ENCODE assay signal across 14 cellular contexts in genomic region chr9:133907302-133907880, GRCh38.
DNase-seq lines count a peak whose midpoint lies in the region; ATAC-seq and TF ChIP-seq lines count a peak whose summit lies in the region.
"Had no signal": no experiment of that assay in that cellular context is flagged by ENCODE, and none has a peak within 500 bp of the region (broad histone marks: within the 10 kb centered on the region; RNA-seq: fewer than 3 reads in every experiment).

No MANE protein-coding gene starts in this region.

- H3K9ac ChIP-seq in mammary epithelial cell (ENCODE audit: insufficient read depth, low read length), result no peak overlapping the region
- no peak overlapping the region for H3K9ac ChIP-seq in mesenchymal stem cell (ENCODE audit: low read length)

- dilution Hi-C loops in mammary epithelial cell (cut with HindIII; ENCODE audit: low sequenced_read_pairs), result no loop called here

- no peak for ATAC-seq in stimulated activated naive B cell treated with anti-CD40 and anti-IgM and Interleukin-4, amounts not matched to agents 10 μg/mL and 1 μg/mL and 100 μg/mL, for 72 hours (replicated peaks)
- ATAC-seq in GM23338, result no peak
- no peak for ATAC-seq in HG03378 (IDR thresholded peaks at IDR 0.05; ENCODE audit: unreplicated experiment)

- POLR2A ChIA-PET in MCF 10A (lab: Yijun Ruan, JAX), result interaction anchor here (0.8 kb wide), 1 partner anchor 29 kb away, joined by 4 read pairs; no protein-coding TSS in a partner anchor

- H3K4me1 ChIP-seq in mammary epithelial cell (ENCODE audit: insufficient read depth, low read length) (peaks cover 18% of the 10 kb centered on the region), mesenchymal stem cell (ENCODE audit: control insufficient read depth, insufficient read depth, low read depth, low read length) (peaks cover 31% of the 10 kb centered on the region), GM23338 (ENCODE audit: insufficient read depth) (no peaks in the 10 kb centered on the region)

- no peak overlapping the region for H2AK5ac ChIP-seq in mesenchymal stem cell (ENCODE audit: low read length, severe bottlenecking)

- intact Hi-C loops in mammary epithelial cell (cut with micrococcal nuclease) (no loop called here), MCF 10A (cut with micrococcal nuclease) (no loop called here)

- 55% methylated on average over 9 of the region's 18 CpGs for WGBS in mammary epithelial cell (ENCODE audit: low coverage, missing lambda C conversion rate)
- 80% methylated on average over 15 of the region's 18 CpGs for WGBS in mesenchymal stem cell

- TF ChIP-seq CTCF in mammary epithelial cell (conservative IDR thresholded peaks at IDR 0.05 in 1 of 2, IDR thresholded peaks at IDR 0.05 in 1 of 2; ENCODE audit: extremely low read depth in 1 of 2, insufficient read depth in 1 of 2, low read depth in 1 of 2, low read length in 2 of 2) (no peak), MCF 10A (IDR thresholded peaks at IDR 0.05; ENCODE audit: unreplicated experiment) (no peak), GM23338 (conservative IDR thresholded peaks at IDR 0.05; ENCODE audit: low read depth in 2 of 2) (no peak)

- peaks cover 94% of the 10 kb centered on the region for H3K79me2 ChIP-seq in mammary epithelial cell (ENCODE audit: insufficient read depth, low read length)
- peaks cover 77% of the 10 kb centered on the region for H3K79me2 ChIP-seq in GM23338 (replicated peaks; ENCODE audit: insufficient read depth)

- H2AFZ ChIP-seq in mammary epithelial cell (ENCODE audit: low read depth, low read length) (no peak overlapping the region), mesenchymal stem cell (ENCODE audit: low read depth, low read length) (no peak overlapping the region), GM23338 (no peak overlapping the region)

- H3K9me2 ChIP-seq in GM23338 (ENCODE audit: insufficient read depth), result no peaks in the 10 kb centered on the region

- H3K14ac ChIP-seq in mesenchymal stem cell (ENCODE audit: low read length in 2 of 2), result peak overlapping the region in 1 of 2 experiments; percentile 77

- peak overlapping the region; percentile 28 for H3K4me2 ChIP-seq in mammary epithelial cell (ENCODE audit: insufficient read depth, low read depth, low read length)
- no peak overlapping the region for H3K4me2 ChIP-seq in mesenchymal stem cell (ENCODE audit: low read length, poor library complexity, severe bottlenecking)
- no peak overlapping the region for H3K4me2 ChIP-seq in GM23338

- DNase-seq in mammary epithelial cell (no peak), MCF 10A (ENCODE audit: unreplicated experiment) (no peak), cerebellum (ENCODE audit: low spot score) (peak; percentile 13), mesenchymal stem cell (no peak), SW 1271 (lab: John Stamatoyannopoulos, UW) (no peak), GM23338 (ENCODE audit: low spot score) (no peak)
- DNase-seq in stimulated activated naive B cell treated with anti-CD40 and anti-IgM and Interleukin-4, amounts not matched to agents 10 μg/mL and 1 μg/mL and 100 μg/mL, for 72 hours, result no peak
- DNase-seq: 8988T, GOT3, HFFc6, MV-4-11, NCI-H1417, NCI-H187 treated with DMSO at 0.1 percent for 48 hours had no signal

- H3K4me3 ChIP-seq in mammary epithelial cell (replicated peaks in 1 of 3; ENCODE audit: insufficient read depth in 1 of 3, low read depth in 2 of 3, low read length in 3 of 3) (no peak overlapping the region), mesenchymal stem cell (ENCODE audit: insufficient read depth in 1 of 2, low read depth in 1 of 2, low read length in 2 of 2) (no peak overlapping the region), GM23338 (no peak overlapping the region)

- no peak overlapping the region for H3K23ac ChIP-seq in mesenchymal stem cell (ENCODE audit: low read length in 2 of 2)

- in situ Hi-C loops in mammary epithelial cell (cut with MboI; ENCODE audit: low sequenced_read_pairs in 2 of 2), result no loop called here

- H3K18ac ChIP-seq in mesenchymal stem cell (ENCODE audit: low read depth in 1 of 2, low read length in 2 of 2), result peak overlapping the region in 1 of 2 experiments; percentile 46

- no peak overlapping the region for H2BK120ac ChIP-seq in mesenchymal stem cell (ENCODE audit: low read depth, low read length)

- no peaks in the 10 kb centered on the region for H4K20me1 ChIP-seq in mammary epithelial cell (ENCODE audit: insufficient read depth, low read length)
- peaks cover 9% of the 10 kb centered on the region; the same call in 1 of the 2 replicates for H4K20me1 ChIP-seq in GM23338 (replicated peaks; ENCODE audit: insufficient read depth)

- CTCF ChIA-PET in mammary epithelial cell (lab: Charles Lee; ENCODE audit: low non-redundant PET), result no interaction called here
- CTCF ChIA-PET in MCF 10A (lab: Yijun Ruan, JAX), result no interaction called here

- H3K27ac ChIP-seq in mammary epithelial cell (ENCODE audit: insufficient read depth, low read depth, low read length) (no peak overlapping the region), mesenchymal stem cell (ENCODE audit: low read length, poor library complexity, severe bottlenecking) (no peak overlapping the region), GM23338 (ENCODE audit: low read depth) (no peak overlapping the region)

- no peak overlapping the region for H2BK15ac ChIP-seq in mesenchymal stem cell (ENCODE audit: low read depth, poor library complexity, severe bottlenecking)

- H3K4me3 Mint-ChIP-seq in MCF 10A (ENCODE audit: unreplicated experiment) (no peak overlapping the region), GM23338 (no peak overlapping the region)
- H3K4me3 Mint-ChIP-seq in stimulated activated naive B cell treated with anti-CD40 and anti-IgM and Interleukin-4, amounts not matched to agents 10 μg/mL and 1 μg/mL and 100 μg/mL, for 72 hours, result no peak overlapping the region
- H3K4me3 Mint-ChIP-seq: HFFc6 had no signal

- H3K36me3 ChIP-seq in mammary epithelial cell (ENCODE audit: insufficient read depth, low read length) (no peaks in the 10 kb centered on the region), mesenchymal stem cell (ENCODE audit: control insufficient read depth in 1 of 2, insufficient read depth in 2 of 2, low read depth in 1 of 2, low read length in 2 of 2) (peaks cover 0 to 62% of the 10 kb centered on the region in 2 experiments), GM23338 (ENCODE audit: insufficient read depth) (no peaks in the 10 kb centered on the region)

- H3K36me3 Mint-ChIP-seq in MCF 10A (ENCODE audit: insufficient read depth, unreplicated experiment), result peaks cover 11% of the 10 kb centered on the region
- H3K36me3 Mint-ChIP-seq in stimulated activated naive B cell treated with anti-CD40 and anti-IgM and Interleukin-4, amounts not matched to agents 10 μg/mL and 1 μg/mL and 100 μg/mL, for 72 hours, result peaks cover 27 to 48% of the 10 kb centered on the region in 2 donors
- no peaks in the 10 kb centered on the region for H3K36me3 Mint-ChIP-seq in GM23338 (ENCODE audit: low read depth)

- H3F3A ChIP-seq in GM23338 (replicated peaks; ENCODE audit: low read depth), result no peaks in the 10 kb centered on the region

- H3K9me3 Mint-ChIP-seq in MCF 10A (ENCODE audit: unreplicated experiment) (no peaks in the 10 kb centered on the region), GM23338 (no peaks in the 10 kb centered on the region; the same call in 2 of the 3 replicates)
- H3K9me3 Mint-ChIP-seq in stimulated activated naive B cell treated with anti-CD40 and anti-IgM and Interleukin-4, amounts not matched to agents 10 μg/mL and 1 μg/mL and 100 μg/mL, for 72 hours, result no peaks in the 10 kb centered on the region
- H3K9me3 Mint-ChIP-seq: HFFc6 had no signal

- no peaks in the 10 kb centered on the region for H3K27me3 ChIP-seq in mammary epithelial cell (ENCODE audit: insufficient read depth, low read length)
- no peaks in the 10 kb centered on the region for H3K27me3 ChIP-seq in mesenchymal stem cell (ENCODE audit: control insufficient read depth in 1 of 2, insufficient read depth in 1 of 2, low read length in 2 of 2)
- no peaks in the 10 kb centered on the region for H3K27me3 ChIP-seq in GM23338 (ENCODE audit: insufficient read depth)

- H3K27me3 Mint-ChIP-seq in MCF 10A (ENCODE audit: insufficient read depth, unreplicated experiment) (no peaks in the 10 kb centered on the region), GM23338 (ENCODE audit: insufficient read depth, low read depth, poor library complexity) (peaks cover 15% of the 10 kb centered on the region)
- H3K27me3 Mint-ChIP-seq in stimulated activated naive B cell treated with anti-CD40 and anti-IgM and Interleukin-4, amounts not matched to agents 10 μg/mL and 1 μg/mL and 100 μg/mL, for 72 hours, result no peaks in the 10 kb centered on the region

- no peak overlapping the region for H2BK5ac ChIP-seq in mesenchymal stem cell (ENCODE audit: low read depth, low read length, poor library complexity, severe bottlenecking)

- H3K27ac Mint-ChIP-seq in MCF 10A (ENCODE audit: low read depth, unreplicated experiment) (no peak overlapping the region), GM23338 (no peak overlapping the region)
- peak overlapping the region; percentile 59 for H3K27ac Mint-ChIP-seq in stimulated activated naive B cell treated with anti-CD40 and anti-IgM and Interleukin-4, amounts not matched to agents 10 μg/mL and 1 μg/mL and 100 μg/mL, for 72 hours
- H3K27ac Mint-ChIP-seq: HFFc6 had no signal

- peak overlapping the region in 1 of 2 experiments; percentile 55 for H2BK12ac ChIP-seq in mesenchymal stem cell (ENCODE audit: low read length in 2 of 2)

- H3K9me3 ChIP-seq in mammary epithelial cell (replicated peaks; ENCODE audit: insufficient read depth, low read length) (no peaks in the 10 kb centered on the region), mesenchymal stem cell (ENCODE audit: control insufficient read depth, low read length) (no peaks in the 10 kb centered on the region)

- no peak overlapping the region for H3K4ac ChIP-seq in mesenchymal stem cell (ENCODE audit: low read depth in 1 of 2, low read length in 2 of 2)

- peak overlapping the region; percentile 25 for H4K91ac ChIP-seq in mesenchymal stem cell (ENCODE audit: low read length)

- H3K4me1 Mint-ChIP-seq in MCF 10A (ENCODE audit: insufficient read depth, unreplicated experiment) (peaks cover 5% of the 10 kb centered on the region), GM23338 (peaks cover 15% of the 10 kb centered on the region)
- H3K4me1 Mint-ChIP-seq in stimulated activated naive B cell treated with anti-CD40 and anti-IgM and Interleukin-4, amounts not matched to agents 10 μg/mL and 1 μg/mL and 100 μg/mL, for 72 hours, result peaks cover 45 to 84% of the 10 kb centered on the region in 2 donors

- BruUV-seq in mammary epithelial cell (replicated peaks; lab: Mats Ljungman, UMichigan), result no TSS peak
- no TSS peak for BruUV-seq in MCF 10A (replicated peaks; lab: Mats Ljungman, UMichigan)

- peaks cover 27% of the 10 kb centered on the region for H3K79me1 ChIP-seq in mesenchymal stem cell (replicated peaks; ENCODE audit: low read length, poor library complexity, severe bottlenecking)

- no peak overlapping the region for H4K8ac ChIP-seq in mesenchymal stem cell (ENCODE audit: low read length)

TF ChIP-seq in GM23338, 12 proteins besides CTCF, POLR2A, EP300 and RAD21 (continues in another document):
- no peak for TF ChIP-seq STAT1 (IDR thresholded peaks at IDR 0.05; ENCODE audit: unreplicated experiment)
